ENCODE assay signal across 16 cellular contexts in genomic region chr14:89707086-89707485, GRCh38.
"Had no signal": no experiment of that assay in that cellular context is flagged by ENCODE, and none has a peak within 500 bp of the region (broad histone marks: within the 10 kb centered on the region; RNA-seq: fewer than 3 reads in every experiment).

No MANE protein-coding gene starts in this region.

- H3K4me3 ChIP-seq: suprapubic skin, vagina had no signal

- DNase-seq: activated gamma-delta T cell; activated naive CD8-positive, alpha-beta T cell treated with anti-CD3 and anti-CD28 coated beads, Interleukin-2, amount 10 ng/mL, durations not matched to agents 7 days and 5 days; activated T-cell treated with anti-CD3 and anti-CD28 coated beads for 4 hours; anterior cingulate cortex; caudate nucleus; effector memory CD8-positive, alpha-beta T cell; foreskin fibroblast; occipital lobe; posterior cingulate gyrus; retina; trophoblast cell had no signal

- H3K4me3 Mint-ChIP-seq: activated naive CD8-positive, alpha-beta T cell treated with anti-CD3 and anti-CD28 coated beads, Interleukin-2, amount 10 ng/mL, durations not matched to agents 7 days and 5 days; brain; effector memory CD8-positive, alpha-beta T cell; memory B cell; stimulated activated naive CD8-positive, alpha-beta T cell treated with anti-CD3 and anti-CD28 coated beads, Interleukin-15, Interleukin-2, amounts not matched to agents 100 ng/mL and 50 ng/mL, for 24 hours had no signal

- H3K27me3 Mint-ChIP-seq: activated naive CD8-positive, alpha-beta T cell treated with anti-CD3 and anti-CD28 coated beads, Interleukin-2, amount 10 ng/mL, durations not matched to agents 7 days and 5 days; effector memory CD8-positive, alpha-beta T cell; memory B cell; stimulated activated naive CD8-positive, alpha-beta T cell treated with anti-CD3 and anti-CD28 coated beads, Interleukin-15, Interleukin-2, amounts not matched to agents 100 ng/mL and 50 ng/mL, for 24 hours had no signal

- ATAC-seq: effector memory CD8-positive, alpha-beta T cell had no signal

- H3K27ac ChIP-seq: suprapubic skin, vagina had no signal

- H3K27me3 ChIP-seq: suprapubic skin, vagina had no signal

- H3K9me3 ChIP-seq: vagina had no signal

- H3K27ac Mint-ChIP-seq: activated naive CD8-positive, alpha-beta T cell treated with anti-CD3 and anti-CD28 coated beads, Interleukin-2, amount 10 ng/mL, durations not matched to agents 7 days and 5 days; brain; effector memory CD8-positive, alpha-beta T cell; memory B cell; stimulated activated naive CD8-positive, alpha-beta T cell treated with anti-CD3 and anti-CD28 coated beads, Interleukin-15, Interleukin-2, amounts not matched to agents 100 ng/mL and 50 ng/mL, for 24 hours had no signal

- H3K36me3 Mint-ChIP-seq: brain had no signal
